In genomic region chr3:13076255-13076654, GRCh38 we compare ENCODE assay signal across 17 cellular contexts. TPM values are rescaled to one million over a fixed set of nuclear protein-coding genes. Genes with fewer than 3 reads are reported as not detected.
A peak's percentile ranks its signal among the peaks of the same experiment; 100 is the strongest.
DNase-seq lines count a peak whose midpoint lies in the region; ATAC-seq, FAIRE-seq and TF ChIP-seq lines count a peak whose summit lies in the region.
"Had no signal": no experiment of that assay in that cellular context is flagged by ENCODE, and none has a peak within 500 bp of the region (broad histone marks: within the 10 kb centered on the region; RNA-seq: fewer than 3 reads in every experiment).

No MANE protein-coding gene starts in this region.

- peaks cover 6% of the 10 kb centered on the region for H3K4me1 ChIP-seq in astrocyte (ENCODE audit: insufficient read depth, low read length)
- peaks cover 0 to 28% (median 20%) of the 10 kb centered on the region in 4 donors for H3K4me1 ChIP-seq in stomach

- DNase-seq in DMS 273 (lab: John Stamatoyannopoulos, UW; ENCODE audit: unreplicated experiment) = peak; percentile 20
- no peak for DNase-seq in DMS 273 treated with DMSO at 0.1 percent for 48 hours (lab: John Stamatoyannopoulos, UW)
- DNase-seq in astrocyte (ENCODE audit: low read depth) = no peak
- DNase-seq in dorsolateral prefrontal cortex = peak in 4 of 10 donors; percentile 28 to 86 (median 58)
- no peak for DNase-seq in stomach
- DNase-seq in left lobe of liver (ENCODE audit: low spot score) = no peak
- DNase-seq: Calu3; CD4-positive, alpha-beta T cell; DMS153; DMS79 treated with DMSO at 0.1 percent for 48 hours; GF-D8; HCEC 1CT; HFFc6 had no signal

- TF ChIP-seq CTCF in astrocyte (IDR thresholded peaks at IDR 0.05; ENCODE audit: insufficient read depth, low read depth, low read length) (no peak), dorsolateral prefrontal cortex (IDR thresholded peaks at IDR 0.05 in 54 of 56, conservative IDR thresholded peaks at IDR 0.05 in 2 of 56; ENCODE audit: low read depth in 1 of 56, partially characterized antibody in 56 of 56) (no peak), stomach (IDR thresholded peaks at IDR 0.05) (no peak)

- no peaks in the 10 kb centered on the region for H4K20me1 ChIP-seq in astrocyte (ENCODE audit: insufficient read depth, low read length)

- peak overlapping the region; percentile 34 for H3K4me3 Mint-ChIP-seq in astrocyte (ENCODE audit: unreplicated experiment)
- H3K4me3 Mint-ChIP-seq: CD4-positive, alpha-beta T cell; HFFc6 had no signal

- H3K9me3 ChIP-seq in astrocyte (ENCODE audit: insufficient read depth, low read depth, low read length) = peaks cover 7% of the 10 kb centered on the region
- H3K9me3 ChIP-seq in stomach = no peaks in the 10 kb centered on the region

- H3K4me3 ChIP-seq in astrocyte (ENCODE audit: insufficient read depth, low read depth, low read length) (no peak overlapping the region), dorsolateral prefrontal cortex (no peak overlapping the region), stomach (no peak overlapping the region)

- no peak for TF ChIP-seq EP300 in stomach (IDR thresholded peaks at IDR 0.05)

- no peak overlapping the region for H3K27ac ChIP-seq in astrocyte (ENCODE audit: low read depth, low read length)
- H3K27ac ChIP-seq in dorsolateral prefrontal cortex = peak overlapping the region in 42 of 59 donors; percentile 15 to 94 (median 81)
- no peak overlapping the region for H3K27ac ChIP-seq in stomach
- H3K27ac ChIP-seq: 22Rv1 had no signal

- no peak overlapping the region for H3K27ac Mint-ChIP-seq in astrocyte (ENCODE audit: unreplicated experiment)
- H3K27ac Mint-ChIP-seq: CD4-positive, alpha-beta T cell; HFFc6 had no signal

- no peak overlapping the region for H3K4me2 ChIP-seq in astrocyte (ENCODE audit: low read length)

- intact Hi-C loops in dorsolateral prefrontal cortex (cut with DNase I) (loop anchor here in 1 of 2 donors (10.0 kb wide), 1 partner anchor 181 kb away; no protein-coding TSS in a partner anchor), stomach (cut with DNase I; ENCODE audit: low total_unique reads) (no loop called here)

- WGBS in stomach, 5 donors = 57 to 88% (median 60%) methylated on average over 2 to 6 of the region's 6 CpGs

- peaks cover 4% of the 10 kb centered on the region for H3K9me3 Mint-ChIP-seq in astrocyte (ENCODE audit: unreplicated experiment)
- H3K9me3 Mint-ChIP-seq: CD4-positive, alpha-beta T cell; HFFc6; IgD-negative memory B cell had no signal

- H3K4me1 Mint-ChIP-seq in astrocyte (ENCODE audit: low read depth, unreplicated experiment) = peaks cover 26% of the 10 kb centered on the region

- H3K27me3 ChIP-seq in astrocyte (ENCODE audit: insufficient read depth, low read length) (peaks cover 48% of the 10 kb centered on the region), dorsolateral prefrontal cortex (no peaks in the 10 kb centered on the region), stomach (peaks cover 0 to 76% (median 31%) of the 10 kb centered on the region in 3 donors)

- H3K9ac ChIP-seq in astrocyte (ENCODE audit: low read length) = no peak overlapping the region

- no peak overlapping the region for H2AFZ ChIP-seq in astrocyte (ENCODE audit: low read depth, low read length)

- H3K36me3 ChIP-seq in astrocyte (ENCODE audit: insufficient read depth, low read length) (no peaks in the 10 kb centered on the region), stomach (no peaks in the 10 kb centered on the region)

- peaks cover 46% of the 10 kb centered on the region for H3K27me3 Mint-ChIP-seq in astrocyte (ENCODE audit: low read depth, unreplicated experiment)

- H3K79me2 ChIP-seq in astrocyte (ENCODE audit: insufficient read depth, low read length) = no peaks in the 10 kb centered on the region

- FAIRE-seq in astrocyte (lab: Jason Lieb, UNC) = no peak

- H3K36me3 Mint-ChIP-seq in astrocyte (ENCODE audit: low read depth, unreplicated experiment) = peaks cover 3% of the 10 kb centered on the region

- no peak for TF ChIP-seq POLR2A in stomach (IDR thresholded peaks at IDR 0.05)

- ATAC-seq in left lobe of liver (no peak), SK-N-SH treated with all-trans-retinoic acid at 6 μM for 48 hours (no peak), GM18907 (IDR thresholded peaks at IDR 0.05; ENCODE audit: unreplicated experiment) (no peak)

TF ChIP-seq in SK-N-SH treated with all-trans-retinoic acid at 6 μM for 48 hours, 23 proteins besides CTCF, POLR2A, EP300 and RAD21:
- TF ChIP-seq ZFP3 (CRISPR knock-in tag; IDR thresholded peaks at IDR 0.05) (no peak), POU6F1 (CRISPR knock-in tag; IDR thresholded peaks at IDR 0.05; ENCODE audit: borderline replicate concordance, low read depth) (no peak)

RNA-seq across cellular contexts. Expression of gene IQSEC1, which starts 3.0 kb away (rescaled TPM):
- total RNA-seq in astrocyte (29.5 and 31.0 TPM in 2 replicates), dorsolateral prefrontal cortex (100 to 1,000 TPM; 128 to 330 (median 245) TPM), stomach (10 to 100 TPM; 18.1 to 46.9 (median 30.7) TPM), left lobe of liver (58.7 TPM)
- polyA plus RNA-seq in stomach = 10 to 100 TPM in 1 of 3 donors, 1 to 10 TPM in 2; 6.7 to 10.4 (median 9.5) TPM

Comparison
In these comparisons a context has a peak if more than half of its experiments do, and no peak if none do; other contexts are left out.
1. H3K27ac ChIP-seq: peak in dorsolateral prefrontal cortex (42 of 59); none in astrocyte (single experiment) and stomach (0 of 5).